Comparison of ENCODE assay signal across 8 cellular contexts in the genomic region with DNA sequence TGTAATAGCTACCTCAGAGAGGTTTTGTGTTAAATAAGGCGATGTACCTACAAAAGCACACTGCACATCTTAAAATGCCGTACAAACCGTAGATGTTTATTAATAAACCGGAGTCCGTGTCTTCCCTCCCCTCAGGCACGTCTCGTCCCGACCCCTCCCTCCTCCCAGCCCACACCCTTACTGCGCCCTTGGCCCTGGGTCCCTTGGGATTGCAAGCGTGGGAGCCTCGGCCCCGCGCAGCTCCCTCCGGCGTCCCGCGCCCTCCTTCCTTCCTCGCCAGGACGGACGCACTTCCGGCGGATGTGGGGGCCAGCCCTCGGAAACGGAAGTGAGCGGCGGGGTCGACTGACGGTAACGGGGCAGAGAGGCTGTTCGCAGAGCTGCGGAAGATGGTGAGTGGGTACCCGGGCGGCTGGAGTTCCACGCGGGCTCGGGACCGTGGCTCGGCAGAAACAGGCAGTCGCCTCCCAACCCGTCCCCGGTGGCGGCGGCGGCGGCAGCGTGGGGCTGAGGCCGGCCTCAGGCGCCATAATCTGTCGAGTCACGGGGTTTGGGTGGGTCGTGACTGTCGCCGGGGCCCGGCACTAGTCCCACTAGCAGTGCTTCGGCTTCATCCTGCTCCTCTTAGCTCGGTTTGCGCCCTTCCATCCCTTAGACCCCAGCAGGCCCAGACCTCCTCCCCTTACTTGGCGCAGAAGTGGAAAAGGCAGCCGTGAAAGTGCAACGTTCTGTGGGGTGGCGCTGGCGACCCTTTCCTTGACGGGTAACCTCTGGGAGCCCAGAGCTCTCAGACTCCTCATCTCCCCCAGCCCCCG.
DNase-seq lines count a peak whose midpoint lies in the region; ATAC-seq lines count a peak whose summit lies in the region.

A gene with protein sequence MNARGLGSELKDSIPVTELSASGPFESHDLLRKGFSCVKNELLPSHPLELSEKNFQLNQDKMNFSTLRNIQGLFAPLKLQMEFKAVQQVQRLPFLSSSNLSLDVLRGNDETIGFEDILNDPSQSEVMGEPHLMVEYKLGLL (plus strand): TSS at position 335 of the 815 bp plus-strand sequence. CDS start 55 bp downstream, at position 390.

- DNase-seq in AG08395 (ENCODE audit: low spot score) = peak; percentile 95
- DNase-seq in NCI-H345 treated with DMSO at 0.1 percent for 48 hours (lab: John Stamatoyannopoulos, UW; ENCODE audit: unreplicated experiment) = peak; percentile 72
- peak; percentile 91 for DNase-seq in activated CD4-positive, CD25-positive, alpha-beta regulatory T cell treated with anti-CD3 and anti-CD28 coated beads, Interleukin-2, amount 50 U/mL, for 16 hours (ENCODE audit: low read depth, low spot score)
- peak; percentile 90 for DNase-seq in central memory CD4-positive, alpha-beta T cell
- DNase-seq in inferior parietal cortex (ENCODE audit: extremely low spot score) = peak; percentile 94
- peak; percentile 87 to 91 for DNase-seq in stimulated activated CD4-positive, alpha-beta T cell treated with anti-CD3 and anti-CD28 coated beads, Interleukin-12 subunit alpha, Interleukin-12 subunit beta, amount 100 ng/mL, for 24 hours (ENCODE audit: low read depth in 2 of 2)

- peak; percentile 82 for ATAC-seq in GM18868 (IDR thresholded peaks at IDR 0.05; ENCODE audit: unreplicated experiment)
- ATAC-seq in HG03103 (IDR thresholded peaks at IDR 0.05; ENCODE audit: low read depth, unreplicated experiment) = peak; percentile 80

Comparison
In these comparisons a context has a peak if more than half of its experiments do, and no peak if none do; other contexts are left out.
1. Peak in every context shown above with its lines: DNase-seq and ATAC-seq.